Comparison of ENCODE assay signal across 14 cellular contexts in the genomic region with DNA sequence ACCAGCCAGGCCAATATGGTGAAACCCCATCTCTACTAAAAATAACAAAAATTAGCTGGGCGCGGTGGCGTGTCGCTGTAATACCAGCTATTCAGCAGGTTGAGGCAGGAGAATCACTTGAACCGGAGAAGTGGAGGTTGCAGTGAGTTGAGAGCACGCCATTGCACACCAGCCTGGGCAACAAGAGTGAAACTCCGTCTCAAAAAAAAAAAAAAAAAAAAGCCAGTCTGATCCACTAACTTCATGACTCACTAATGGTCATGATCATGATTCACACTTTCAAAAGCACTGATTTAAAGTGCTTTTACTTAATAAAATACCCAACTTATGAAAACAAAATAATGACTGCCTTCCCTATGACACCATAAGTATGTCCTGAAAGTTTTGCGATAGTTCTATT. TPM values are rescaled to one million over a fixed set of nuclear protein-coding genes. Genes with fewer than 3 reads are reported as not detected.
DNase-seq lines count a peak whose midpoint lies in the region; ATAC-seq and TF ChIP-seq lines count a peak whose summit lies in the region.
"Had no signal": no experiment of that assay in that cellular context is flagged by ENCODE, and none has a peak within 500 bp of the region (broad histone marks: within the 10 kb centered on the region; RNA-seq: fewer than 3 reads in every experiment).

No MANE protein-coding gene starts in this region.

- H3K36me3 ChIP-seq in ACC112 (ENCODE audit: insufficient read depth, low read length) (no peaks in the 10 kb centered on the region), kidney epithelial cell (ENCODE audit: control insufficient read depth, insufficient read depth, low read length) (no peaks in the 10 kb centered on the region), gastrocnemius medialis (no peaks in the 10 kb centered on the region), WERI-Rb-1 (no peaks in the 10 kb centered on the region)
- H3K36me3 ChIP-seq: cardiac muscle cell, suprapubic skin had no signal

- intact Hi-C loops in gastrocnemius medialis (cut with DNase I; ENCODE audit: low total_unique reads): no loop called here

- H2AFZ ChIP-seq in ACC112 (ENCODE audit: low read length, unreplicated experiment): no peak overlapping the region

- peak; percentile 81 for DNase-seq in HCEC 1CT
- DNase-seq in astrocyte of the spinal cord (ENCODE audit: low read depth, low spot score): peak; percentile 67
- peak; percentile 62 for DNase-seq in kidney epithelial cell (ENCODE audit: low read depth)
- DNase-seq in gastrocnemius medialis: no peak
- no peak for DNase-seq in COR-L47 (lab: John Stamatoyannopoulos, UW)
- no peak for DNase-seq in SKM-1 (lab: John Stamatoyannopoulos, UW; ENCODE audit: unreplicated experiment)
- DNase-seq in WERI-Rb-1: no peak
- DNase-seq: activated T-cell treated with anti-CD3 and anti-CD28 coated beads, Interleukin-2, amount 50 U/mL, for 4 hours; left ventricle myocardium superior; NCI-H446 treated with DMSO at 0.1 percent for 48 hours; SHP77 had no signal

- H3K4me1 ChIP-seq in ACC112 (ENCODE audit: control insufficient read depth, insufficient read depth, low read length, unreplicated experiment) (peaks cover 13% of the 10 kb centered on the region), gastrocnemius medialis (no peaks in the 10 kb centered on the region)
- H3K4me1 ChIP-seq: suprapubic skin had no signal

- in situ Hi-C loops in astrocyte of the spinal cord (cut with HindIII; ENCODE audit: low sequenced_read_pairs): no loop called here
- in situ Hi-C loops in gastrocnemius medialis (cut with MboI; ENCODE audit: low sequenced_read_pairs in 4 of 4): no loop called here

- H3K27me3 ChIP-seq in ACC112 (ENCODE audit: insufficient read depth, low read length) (no peaks in the 10 kb centered on the region), kidney epithelial cell (ENCODE audit: control insufficient read depth, insufficient read depth, low read length) (no peaks in the 10 kb centered on the region), gastrocnemius medialis (no peaks in the 10 kb centered on the region), WERI-Rb-1 (ENCODE audit: insufficient read depth, low read depth, severe bottlenecking) (no peaks in the 10 kb centered on the region)
- H3K27me3 ChIP-seq: cardiac muscle cell, suprapubic skin had no signal

- TF ChIP-seq CTCF in astrocyte of the spinal cord (IDR thresholded peaks at IDR 0.05; ENCODE audit: low read depth, low read length) (no peak), kidney epithelial cell (IDR thresholded peaks at IDR 0.05; ENCODE audit: insufficient read depth, low read length, poor library complexity, severe bottlenecking) (no peak), gastrocnemius medialis (IDR thresholded peaks at IDR 0.05 in 4 of 5, conservative IDR thresholded peaks at IDR 0.05 in 1 of 5) (no peak), WERI-Rb-1 (IDR thresholded peaks at IDR 0.05; ENCODE audit: low read depth, low read length) (no peak)

- no peak overlapping the region for H3K4me3 ChIP-seq in ACC112 (ENCODE audit: low read depth, low read length)
- no peak overlapping the region for H3K4me3 ChIP-seq in astrocyte of the spinal cord (ENCODE audit: low read depth, low read length)
- no peak overlapping the region for H3K4me3 ChIP-seq in kidney epithelial cell (ENCODE audit: low read depth, low read length)
- no peak overlapping the region for H3K4me3 ChIP-seq in gastrocnemius medialis
- no peak overlapping the region for H3K4me3 ChIP-seq in WERI-Rb-1 (ENCODE audit: low read depth, low read length)
- H3K4me3 ChIP-seq: cardiac muscle cell, suprapubic skin had no signal

- no peaks in the 10 kb centered on the region for H3K79me2 ChIP-seq in ACC112 (ENCODE audit: control insufficient read depth, insufficient read depth, low read length, unreplicated experiment)

- no peak for ATAC-seq in gastrocnemius medialis
- ATAC-seq: activated T-cell treated with anti-CD3 and anti-CD28 coated beads, Interleukin-2, amount 50 U/mL, for 4 hours; left ventricle myocardium superior had no signal

- H3K27ac ChIP-seq in ACC112 (ENCODE audit: low read depth, low read length) (peak overlapping the region; percentile 35), gastrocnemius medialis (no peak overlapping the region), WERI-Rb-1 (no peak overlapping the region)
- H3K27ac ChIP-seq: cardiac muscle cell, suprapubic skin had no signal

- H3K9me3 ChIP-seq in gastrocnemius medialis: no peaks in the 10 kb centered on the region
- H3K9me3 ChIP-seq in WERI-Rb-1 (ENCODE audit: severe bottlenecking): no peaks in the 10 kb centered on the region
- H3K9me3 ChIP-seq: suprapubic skin had no signal

- no peak for TF ChIP-seq POLR2A in gastrocnemius medialis (IDR thresholded peaks at IDR 0.05)

RNA-seq across cellular contexts. Expression of a gene that starts 38.4 kb away (rescaled TPM):
- total RNA-seq in kidney epithelial cell (12.7 and 14.6 TPM in 2 replicates), gastrocnemius medialis (10 to 100 TPM; 12.9 to 78.4 (median 18.6) TPM)

Comparison
In these comparisons a context has a peak if more than half of its experiments do, and no peak if none do; other contexts are left out.
1. DNase-seq: peak in HCEC 1CT (single experiment), astrocyte of the spinal cord (single experiment) and kidney epithelial cell (single experiment); none in gastrocnemius medialis (0 of 2), COR-L47 (single experiment), SKM-1 (single experiment) and WERI-Rb-1 (single experiment).